In genomic region chr10:112045885-112046284, GRCh38 we compare ENCODE assay signal across 23 cellular contexts.
"Had no signal": no experiment of that assay in that cellular context is flagged by ENCODE, and none has a peak within 500 bp of the region (broad histone marks: within the 10 kb centered on the region; RNA-seq: fewer than 3 reads in every experiment).

No MANE protein-coding gene starts in this region.

- H3K4me1 ChIP-seq: colonic mucosa, esophagus squamous epithelium, gastrocnemius medialis, heart right ventricle, left lung, lower lobe of right lung had no signal

- ATAC-seq: effector memory CD8-positive, alpha-beta T cell; esophagus mucosa; gastrocnemius medialis; left cardiac atrium; left lung; left ventricle myocardium superior; lower lobe of right lung; mucosa of descending colon had no signal

- DNase-seq: colonic mucosa; cortex of kidney; effector CD8-positive, alpha-beta T cell; effector memory CD8-positive, alpha-beta T cell; endodermal cell; erythroblast; esophagus squamous epithelium; foreskin fibroblast; foreskin melanocyte; gastrocnemius medialis; glutamatergic neuron; head of caudate nucleus; heart right ventricle; hippocampal formation; left cardiac atrium; left lung; left ventricle myocardium superior; lower lobe of right lung; mesenchymal stem cell; mucosa of descending colon; naive B cell had no signal

- H3K9me3 ChIP-seq: colonic mucosa, esophagus squamous epithelium, gastrocnemius medialis, heart right ventricle, lower lobe of right lung had no signal

- H3K36me3 ChIP-seq: colonic mucosa, esophagus squamous epithelium, gastrocnemius medialis, heart right ventricle, left lung, lower lobe of right lung had no signal

- H3K27me3 ChIP-seq: colonic mucosa, esophagus squamous epithelium, gastrocnemius medialis, heart right ventricle, left lung had no signal

- H3K27ac ChIP-seq: colonic mucosa, epithelial cell of prostate, gastrocnemius medialis, heart right ventricle, left lung, lower lobe of right lung had no signal

- H3K4me3 ChIP-seq: colonic mucosa, esophagus squamous epithelium, gastrocnemius medialis, heart right ventricle, left lung, lower lobe of right lung, mucosa of descending colon had no signal
